ENCODE assay signal across 1 cellular context in the genomic region with DNA sequence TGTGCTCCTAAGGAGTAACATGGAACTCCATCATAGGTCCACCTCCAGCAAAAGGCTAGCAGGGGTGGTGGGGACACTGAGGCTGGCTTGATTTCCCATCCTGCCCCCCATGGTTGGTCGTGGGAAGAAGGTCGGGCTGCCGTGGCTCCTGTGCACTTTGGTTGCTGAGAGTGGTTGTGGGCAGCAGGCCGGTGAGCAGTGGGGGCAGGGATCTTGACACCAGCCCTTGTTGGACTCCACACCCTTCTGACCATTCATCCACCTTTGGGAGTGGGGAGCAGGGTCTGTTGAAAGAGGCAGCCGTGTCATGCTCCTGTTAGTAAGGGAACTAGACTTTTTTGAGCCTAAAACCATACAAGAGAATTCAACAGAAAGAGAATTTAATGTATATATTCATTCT.
TF ChIP-seq lines count a peak whose summit lies in the region.

No MANE protein-coding gene starts in this region.

TF ChIP-seq in GM12878, 131 proteins besides CTCF, POLR2A, EP300 and RAD21:
- TF ChIP-seq NR2C2 (IDR thresholded peaks at IDR 0.05; ENCODE audit: borderline replicate concordance, control insufficient read depth, insufficient read length, low read depth) = no peak
TF ChIP-seq in GM12878: peak in this region for 0.
